8 cellular contexts compared by ENCODE assay signal in the genomic region with DNA sequence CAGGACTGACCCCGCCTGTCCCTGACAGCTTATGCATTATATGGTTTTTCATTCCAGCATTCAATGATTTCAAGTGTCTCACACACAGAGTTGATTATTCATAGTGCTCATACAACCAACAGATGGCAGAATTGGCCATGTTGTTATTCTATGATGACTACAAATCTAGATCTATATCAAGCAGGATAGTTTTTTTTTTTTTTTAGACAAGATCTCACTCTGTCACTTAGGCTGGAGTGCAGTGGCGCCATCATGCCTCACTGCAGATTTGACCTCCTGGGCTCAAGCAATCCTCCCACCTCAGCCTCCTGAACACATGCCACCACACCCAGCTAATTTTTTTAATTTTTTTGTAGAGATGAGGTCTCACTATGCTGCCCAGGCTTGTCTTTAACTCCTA. TPM values are rescaled to one million over a fixed set of nuclear protein-coding genes. Genes with fewer than 3 reads are reported as not detected.
DNase-seq lines count a peak whose midpoint lies in the region; ATAC-seq, FAIRE-seq and TF ChIP-seq lines count a peak whose summit lies in the region.

No MANE protein-coding gene starts in this region.

- peaks cover 0 to 6% (median 0%) of the 10 kb centered on the region in 11 experiments; a peak in 2 of 22 replicates for H3K9me3 ChIP-seq in BLaER1 treated with 17β-estradiol and CSF1 and Interleukin-3, amounts not matched to agents 10 nM and 100 nM (replicated peaks in 1 of 11)

- 0 out of 22 replicates have a peak overlapping the region, but pooled peaks of 1 of the 11 experiments have one; percentile 63 for H3K9ac ChIP-seq in BLaER1 treated with 17β-estradiol and CSF1 and Interleukin-3, amounts not matched to agents 10 nM and 100 nM

- H3K27me3 Mint-ChIP-seq in neural crest cell (ENCODE audit: low read depth): no peaks in the 10 kb centered on the region
- peaks cover 3% of the 10 kb centered on the region for H3K27me3 Mint-ChIP-seq in mesothelial cell of epicardium (ENCODE audit: low read depth)

- no peak for DNase-seq in GM12892 (ENCODE audit: insufficient read length)
- DNase-seq in NCI-H446 treated with DMSO at 0.1 percent for 48 hours (lab: John Stamatoyannopoulos, UW): peak; percentile 63
- DNase-seq in brain microvascular endothelial cell: peak; percentile 31
- DNase-seq in neural crest cell (ENCODE audit: low read depth, low spot score): no peak
- no peak for DNase-seq in mesothelial cell of epicardium (ENCODE audit: low spot score in 2 of 2, unreplicated experiment in 2 of 2)
- DNase-seq in activated effector memory CD4-positive, alpha-beta T cell treated with anti-CD3 and anti-CD28 coated beads, Interleukin-2, amount 50 U/mL, for 16 hours: no peak

- TF ChIP-seq CTCF in brain microvascular endothelial cell (IDR thresholded peaks at IDR 0.05; ENCODE audit: low read depth, low read length, missing control alignments) (peak; percentile 48), neural crest cell (conservative IDR thresholded peaks at IDR 0.05) (peak; percentile 50), mesothelial cell of epicardium (IDR thresholded peaks at IDR 0.05; ENCODE audit: unreplicated experiment) (no peak)

- no peaks in the 10 kb centered on the region for H3K36me3 ChIP-seq in BLaER1 treated with 17β-estradiol and CSF1 and Interleukin-3, amounts not matched to agents 10 nM and 100 nM
- no peaks in the 10 kb centered on the region for H3K36me3 ChIP-seq in brain microvascular endothelial cell (replicated peaks)

- H3K4me1 ChIP-seq in BLaER1 treated with 17β-estradiol and CSF1 and Interleukin-3, amounts not matched to agents 10 nM and 100 nM: peaks cover 11 to 19% (median 17%) of the 10 kb centered on the region in 10 experiments

- H3K27me3 ChIP-seq in BLaER1 treated with 17β-estradiol and CSF1 and Interleukin-3, amounts not matched to agents 10 nM and 100 nM: no peaks in the 10 kb centered on the region
- H3K27me3 ChIP-seq in brain microvascular endothelial cell (replicated peaks): no peaks in the 10 kb centered on the region

- H3K27ac ChIP-seq in BLaER1 treated with 17β-estradiol and CSF1 and Interleukin-3, amounts not matched to agents 10 nM and 100 nM: peak overlapping the region in 4 of 11 experiments; percentile 5 to 56 (median 30); a peak in 3 of 22 replicates
- no peak overlapping the region for H3K27ac ChIP-seq in brain microvascular endothelial cell

- TF ChIP-seq POLR2A in GM12892 (IDR thresholded peaks at IDR 0.05; ENCODE audit: low read depth, low read length): no peak

- H3K4me3 ChIP-seq in BLaER1 treated with 17β-estradiol and CSF1 and Interleukin-3, amounts not matched to agents 10 nM and 100 nM: no peak overlapping the region
- no peak overlapping the region for H3K4me3 ChIP-seq in brain microvascular endothelial cell (ENCODE audit: low read depth, low read length)

- peaks cover 4% of the 10 kb centered on the region for H3K4me1 Mint-ChIP-seq in neural crest cell
- H3K4me1 Mint-ChIP-seq in mesothelial cell of epicardium: peaks cover 6% of the 10 kb centered on the region

- H3K36me3 Mint-ChIP-seq in neural crest cell (ENCODE audit: low read depth) (no peaks in the 10 kb centered on the region), mesothelial cell of epicardium (no peaks in the 10 kb centered on the region)

- H3K27ac Mint-ChIP-seq in neural crest cell (ENCODE audit: unreplicated experiment) (no peak overlapping the region), mesothelial cell of epicardium (no peak overlapping the region)

- in situ Hi-C loops in brain microvascular endothelial cell (cut with HindIII; ENCODE audit: low pct_ligation_motif_present, low sequenced_read_pairs): no loop called here

- no peaks in the 10 kb centered on the region for H3K9me3 Mint-ChIP-seq in neural crest cell
- H3K9me3 Mint-ChIP-seq in mesothelial cell of epicardium: no peaks in the 10 kb centered on the region

- ATAC-seq in HG02642 (IDR thresholded peaks at IDR 0.05; ENCODE audit: poor library complexity, unreplicated experiment): no peak

- H3K4me3 Mint-ChIP-seq in neural crest cell: no peak overlapping the region
- no peak overlapping the region for H3K4me3 Mint-ChIP-seq in mesothelial cell of epicardium

- FAIRE-seq in GM12892 (lab: Jason Lieb, UNC): peak; percentile 78

- H4K20me1 ChIP-seq in BLaER1 treated with 17β-estradiol and CSF1 and Interleukin-3, amounts not matched to agents 10 nM and 100 nM: no peaks in the 10 kb centered on the region

- H3K4me2 ChIP-seq in BLaER1 treated with 17β-estradiol and CSF1 and Interleukin-3, amounts not matched to agents 10 nM and 100 nM: peak overlapping the region in 9 of 11 experiments; percentile 29 to 79 (median 63); a peak in 12 of 22 replicates

RNA-seq across cellular contexts. Expression of a gene that starts 40.1 kb away (rescaled TPM):
- 8.1 TPM for polyA plus RNA-seq in GM12892 (2012; ENCODE audit: missing spikeins)
- 41.8 and 44.9 TPM in 2 replicates for total RNA-seq in neural crest cell
- 18.1 to 22.6 TPM (median 21.5 TPM) in 3 replicates for total RNA-seq in mesothelial cell of epicardium

Comparison
In these comparisons a context has a peak if more than half of its experiments do, and no peak if none do; other contexts are left out.
1. DNase-seq: peak in NCI-H446 treated with DMSO at 0.1 percent for 48 hours (single experiment) and brain microvascular endothelial cell (single experiment); none in GM12892 (single experiment), neural crest cell (single experiment), mesothelial cell of epicardium (0 of 2) and activated effector memory CD4-positive, alpha-beta T cell treated with anti-CD3 and anti-CD28 coated beads, Interleukin-2, amount 50 U/mL, for 16 hours (single experiment).